17 cellular contexts compared by ENCODE assay signal in genomic region chrX:101081257-101081656, GRCh38. TPM values are rescaled to one million over a fixed set of nuclear protein-coding genes. Genes with fewer than 3 reads are reported as not detected.
"Had no signal": no experiment of that assay in that cellular context is flagged by ENCODE, and none has a peak within 500 bp of the region (broad histone marks: within the 10 kb centered on the region; RNA-seq: fewer than 3 reads in every experiment).

No MANE protein-coding gene starts in this region.

- DNase-seq: activated CD4-positive, alpha-beta T cell treated with anti-CD3 and anti-CD28 coated beads, Interleukin-2, amount 10 ng/mL, durations not matched to agents 24 days and 14 days; activated CD4-positive, CD25-positive, alpha-beta regulatory T cell; activated CD8-positive, alpha-beta T cell treated with anti-CD3 and anti-CD28 coated beads for 36 hours; activated naive CD4-positive, alpha-beta T cell treated with anti-CD3 and anti-CD28 coated beads, Interleukin-2, amount 10 ng/mL, durations not matched to agents 7 days and 5 days; activated T-cell treated with anti-CD3 and anti-CD28 coated beads, Interleukin-2, amount 50 U/mL, for 24 hours; lower lobe of right lung; stimulated activated CD4-positive, alpha-beta T cell treated with anti-CD3 and anti-CD28 coated beads, Interleukin-15, amount 100 ng/mL, for 24 hours; stimulated activated CD4-positive, alpha-beta T cell treated with anti-CD3 and anti-CD28 coated beads, Interleukin-2, amount 100 ng/mL, for 48 hours; stimulated activated naive CD8-positive, alpha-beta T cell treated with anti-CD3 and anti-CD28 coated beads, Interleukin-15, amount 100 ng/mL, for 72 hours; T-helper 1 cell; T1000; testis had no signal

- ATAC-seq: activated CD8-positive, alpha-beta T cell treated with anti-CD3 and anti-CD28 coated beads for 36 hours; lower lobe of right lung; stimulated activated naive CD8-positive, alpha-beta T cell treated with anti-CD3 and anti-CD28 coated beads, Interleukin-15, amount 100 ng/mL, for 72 hours had no signal

- H3K9me3 ChIP-seq: ascending aorta, lower lobe of right lung, right atrium auricular region, testis had no signal

- H3K27me3 ChIP-seq: ascending aorta, right atrium auricular region, testis had no signal

- H3K4me3 ChIP-seq: ascending aorta, lower lobe of right lung, right atrium auricular region, skin epidermis, testis had no signal

- H3K27ac ChIP-seq: ascending aorta, epithelial cell of prostate, lower lobe of right lung, right atrium auricular region, skin epidermis, testis had no signal

- H3K36me3 ChIP-seq: ascending aorta, lower lobe of right lung, right atrium auricular region had no signal

- H3K4me1 ChIP-seq: ascending aorta, lower lobe of right lung, right atrium auricular region, testis had no signal

RNA-seq across cellular contexts. Expression of gene TMEM35A, which starts 2.6 kb away (rescaled TPM):
- total RNA-seq: activated CD4-positive, alpha-beta T cell treated with anti-CD3 and anti-CD28 coated beads, Interleukin-2, amount 10 ng/mL, durations not matched to agents 24 days and 14 days; activated CD8-positive, alpha-beta T cell treated with anti-CD3 and anti-CD28 coated beads for 36 hours; ascending aorta; natural killer cell treated with Interleukin-12 subunit alpha and Interleukin-12 subunit beta and Interleukin-15 and Interleukin-18, amount 100 ng/mL, for 72 hours had no signal

RNA-seq across cellular contexts. Expression of gene CENPI, which starts 16.7 kb away (rescaled TPM):
- total RNA-seq: ascending aorta had no signal
